In the genomic region with DNA sequence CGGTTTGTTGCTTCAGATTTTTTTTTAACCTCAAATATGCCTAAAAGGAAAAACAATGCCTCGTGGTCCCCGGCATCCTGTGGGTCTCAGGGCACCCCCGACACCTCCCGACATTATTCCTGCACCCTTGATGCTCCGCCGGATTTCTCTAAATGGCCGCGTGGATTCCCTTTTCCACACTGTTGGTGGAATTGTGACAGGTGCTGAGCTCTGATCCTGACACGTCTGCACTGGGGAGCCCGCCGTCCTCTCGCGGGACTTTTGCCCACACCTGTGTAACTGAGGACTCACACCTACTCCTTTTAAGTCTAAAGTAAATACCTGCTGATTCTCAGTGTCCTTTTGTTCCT, we compare ENCODE assay signal across 23 cellular contexts.
"Had no signal": no experiment of that assay in that cellular context is flagged by ENCODE, and none has a peak within 500 bp of the region (broad histone marks: within the 10 kb centered on the region; RNA-seq: fewer than 3 reads in every experiment).

No MANE protein-coding gene starts in this region.

- H3K36me3 Mint-ChIP-seq: activated CD8-positive, alpha-beta memory T cell treated with anti-CD3 and anti-CD28 coated beads, Interleukin-2, amount 10 ng/mL, durations not matched to agents 7 days and 5 days had no signal

- H3K4me3 ChIP-seq: breast epithelium, SJCRH30 had no signal

- H3K27me3 ChIP-seq: breast epithelium had no signal

- H3K9me3 Mint-ChIP-seq: activated T-cell treated with anti-CD3 and anti-CD28 coated beads, Interleukin-2, amount 50 U/mL, for 4 hours had no signal

- H3K9me3 ChIP-seq: breast epithelium, SJCRH30, SK-N-SH had no signal

- DNase-seq: activated CD4-positive, alpha-beta T cell treated with anti-CD3 and anti-CD28 coated beads for 4 hours; activated CD4-positive, alpha-beta T cell treated with anti-CD3 and anti-CD28 coated beads, Interleukin-2, amount 50 U/mL, for 48 hours; activated CD8-positive, alpha-beta memory T cell treated with anti-CD3 and anti-CD28 coated beads, Interleukin-2, amount 10 ng/mL, durations not matched to agents 7 days and 5 days; activated gamma-delta T cell treated with Interleukin-2 at 50 U/mL for 16 hours; activated naive CD4-positive, alpha-beta T cell treated with anti-CD3 and anti-CD28 coated beads, Interleukin-2, amount 50 U/mL, for 16 hours; activated T-cell treated with anti-CD3 and anti-CD28 coated beads, Interleukin-2, amount 50 U/mL, for 4 hours; aorta; caudate nucleus; KG1; NCI-H1092; NCI-H1930; NCI-H345; NCI-H510A; NCI-H526 treated with DMSO at 0.1 percent for 48 hours; NK-92 treated with Interleukin-12 subunit alpha and Interleukin-12 subunit beta, amount 100 ng/mL, for 24 hours; OCI-M1; SJCRH30; SK-N-SH; T-helper 1 cell had no signal

- H3K4me1 Mint-ChIP-seq: activated CD8-positive, alpha-beta memory T cell treated with anti-CD3 and anti-CD28 coated beads, Interleukin-2, amount 10 ng/mL, durations not matched to agents 7 days and 5 days had no signal

- H3K4me2 ChIP-seq: SK-N-SH had no signal

- H3K27ac ChIP-seq: breast epithelium, SJCRH30 had no signal

- H3K36me3 ChIP-seq: breast epithelium, SJCRH30 had no signal

- H3K4me1 ChIP-seq: breast epithelium, SJCRH30 had no signal

- H3K27ac Mint-ChIP-seq: activated CD8-positive, alpha-beta memory T cell treated with anti-CD3 and anti-CD28 coated beads, Interleukin-2, amount 10 ng/mL, durations not matched to agents 7 days and 5 days had no signal

- ATAC-seq: activated CD4-positive, CD25-positive, alpha-beta regulatory T cell treated with anti-CD3 and anti-CD28 coated beads, Interleukin-2, amount 50 U/mL, for 24 hours; activated CD8-positive, alpha-beta memory T cell treated with anti-CD3 and anti-CD28 coated beads, Interleukin-2, amount 10 ng/mL, durations not matched to agents 7 days and 5 days; activated T-cell treated with anti-CD3 and anti-CD28 coated beads, Interleukin-2, amount 50 U/mL, for 4 hours; Panc1; Right ventricle myocardium inferior had no signal

- H3K4me3 Mint-ChIP-seq: activated CD8-positive, alpha-beta memory T cell treated with anti-CD3 and anti-CD28 coated beads, Interleukin-2, amount 10 ng/mL, durations not matched to agents 7 days and 5 days; activated T-cell treated with anti-CD3 and anti-CD28 coated beads, Interleukin-2, amount 50 U/mL, for 4 hours had no signal
